Comparison of ENCODE assay signal across 1 cellular context in the genomic region with DNA sequence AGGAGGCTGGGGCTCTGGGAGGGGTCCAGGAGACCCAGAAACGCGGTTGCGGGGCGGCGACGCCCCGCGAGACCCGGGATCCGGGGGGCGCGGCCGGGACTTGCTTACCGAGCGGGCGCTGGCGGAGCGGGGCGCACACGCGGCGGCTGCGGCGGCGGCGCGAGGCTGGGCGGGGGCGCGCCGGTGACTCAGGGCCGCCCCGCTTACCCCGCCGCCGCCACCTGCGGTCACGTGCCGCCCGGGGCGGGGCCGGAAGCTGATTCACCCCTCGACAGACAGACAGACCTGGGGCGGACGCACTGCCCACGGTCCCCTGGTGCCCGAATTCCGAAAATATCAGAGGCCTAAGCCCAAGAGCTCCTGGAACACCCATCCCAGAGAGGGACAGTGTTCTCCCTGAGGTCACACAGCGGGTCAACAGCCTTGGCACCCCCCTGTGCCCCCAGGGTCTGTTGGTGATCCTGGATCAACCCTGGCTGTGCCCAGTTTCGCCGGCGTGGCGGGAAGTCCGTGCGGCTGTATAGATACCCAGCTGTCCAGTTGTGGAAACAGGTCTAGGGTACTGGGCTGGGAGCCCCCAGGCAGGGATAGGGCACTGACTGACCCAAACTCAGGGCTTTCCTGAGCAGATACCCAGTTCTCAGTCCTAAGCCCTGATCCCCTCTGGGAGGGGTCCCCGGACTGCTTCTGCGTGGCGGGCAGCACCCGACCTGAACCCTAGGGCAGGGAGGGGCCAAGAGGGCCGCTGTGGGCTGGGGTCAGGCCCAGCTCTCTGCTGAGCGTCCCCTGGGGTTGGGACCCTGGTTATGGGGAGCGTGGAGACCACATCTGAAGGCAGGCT.
A peak's percentile ranks its signal among the peaks of the same experiment; 100 is the strongest.
TF ChIP-seq lines count a peak whose summit lies in the region.

A gene with protein sequence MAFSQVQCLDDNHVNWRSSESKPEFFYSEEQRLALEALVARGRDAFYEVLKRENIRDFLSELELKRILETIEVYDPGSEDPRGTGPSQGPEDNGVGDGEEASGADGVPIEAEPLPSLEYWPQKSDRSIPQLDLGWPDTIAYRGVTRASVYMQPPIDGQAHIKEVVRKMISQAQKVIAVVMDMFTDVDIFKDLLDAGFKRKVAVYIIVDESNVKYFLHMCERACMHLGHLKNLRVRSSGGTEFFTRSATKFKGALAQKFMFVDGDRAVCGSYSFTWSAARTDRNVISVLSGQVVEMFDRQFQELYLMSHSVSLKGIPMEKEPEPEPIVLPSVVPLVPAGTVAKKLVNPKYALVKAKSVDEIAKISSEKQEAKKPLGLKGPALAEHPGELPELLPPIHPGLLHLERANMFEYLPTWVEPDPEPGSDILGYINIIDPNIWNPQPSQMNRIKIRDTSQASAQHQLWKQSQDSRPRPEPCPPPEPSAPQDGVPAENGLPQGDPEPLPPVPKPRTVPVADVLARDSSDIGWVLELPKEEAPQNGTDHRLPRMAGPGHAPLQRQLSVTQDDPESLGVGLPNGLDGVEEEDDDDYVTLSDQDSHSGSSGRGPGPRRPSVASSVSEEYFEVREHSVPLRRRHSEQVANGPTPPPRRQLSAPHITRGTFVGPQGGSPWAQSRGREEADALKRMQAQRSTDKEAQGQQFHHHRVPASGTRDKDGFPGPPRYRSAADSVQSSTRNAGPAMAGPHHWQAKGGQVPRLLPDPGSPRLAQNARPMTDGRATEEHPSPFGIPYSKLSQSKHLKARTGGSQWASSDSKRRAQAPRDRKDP (minus strand): TSS at position 164 of the 841 bp plus-strand sequence. CDS start 723 bp downstream, outside the sequence.

TF ChIP-seq in A549, 52 proteins besides CTCF, POLR2A, EP300 and RAD21 (continued from another document):
- TF ChIP-seq TFCP2L1 (CRISPR knock-in tag; IDR thresholded peaks at IDR 0.05) (0 out of 2 replicates have a peak, but pooled peaks have one; percentile 9), MAFK (IDR thresholded peaks at IDR 0.05; ENCODE audit: partially characterized antibody) (no peak), NFE2L2 (conservative IDR thresholded peaks at IDR 0.05; ENCODE audit: low read length) (no peak), TP53 (CRISPR knock-in tag; IDR thresholded peaks at IDR 0.05) (no peak), CBX8 (IDR thresholded peaks at IDR 0.05) (no peak), HOXA7 (CRISPR knock-in tag; IDR thresholded peaks at IDR 0.05) (no peak), RARB (CRISPR knock-in tag; IDR thresholded peaks at IDR 0.05) (no peak; the same call in 1 of the 2 replicates), ZSCAN20 (CRISPR knock-in tag; IDR thresholded peaks at IDR 0.05) (no peak), CHD2 (IDR thresholded peaks at IDR 0.05; ENCODE audit: low read length, partially characterized antibody) (peak; percentile 83), HOXB13 (CRISPR knock-in tag; IDR thresholded peaks at IDR 0.05; ENCODE audit: low read depth) (no peak), CEBPB (IDR thresholded peaks at IDR 0.05) (no peak), FOSB (CRISPR knock-in tag; IDR thresholded peaks at IDR 0.05) (no peak), SREBF2 (IDR thresholded peaks at IDR 0.05) (no peak), CBX2 (IDR thresholded peaks at IDR 0.05; ENCODE audit: borderline replicate concordance, low read depth) (no peak), KDM5A (IDR thresholded peaks at IDR 0.05) (no peak), JUNB (IDR thresholded peaks at IDR 0.05) (peak; percentile 76), ZFP36 (IDR thresholded peaks at IDR 0.05; ENCODE audit: borderline replicate concordance, partially characterized antibody) (peak; percentile 57), HEYL (CRISPR knock-in tag; IDR thresholded peaks at IDR 0.05) (no peak), HDAC2 (IDR thresholded peaks at IDR 0.05) (no peak), ZNF302 (CRISPR knock-in tag; IDR thresholded peaks at IDR 0.05) (no peak), SMC3 (IDR thresholded peaks at IDR 0.05) (no peak), RNF2 (IDR thresholded peaks at IDR 0.05; ENCODE audit: borderline replicate concordance, low read depth) (no peak), MYC (IDR thresholded peaks at IDR 0.05; ENCODE audit: borderline replicate concordance, low read length) (peak; percentile 78), NPAS2 (CRISPR knock-in tag; IDR thresholded peaks at IDR 0.05; ENCODE audit: borderline replicate concordance) (peak; percentile 69), CHD4 (IDR thresholded peaks at IDR 0.05; ENCODE audit: borderline replicate concordance) (no peak), EHF (CRISPR knock-in tag; IDR thresholded peaks at IDR 0.05) (no peak), PHF8 (IDR thresholded peaks at IDR 0.05; ENCODE audit: borderline replicate concordance, low read depth) (no peak), NR3C1 (IDR thresholded peaks at IDR 0.05) (no peak), FOXS1 (CRISPR knock-in tag; IDR thresholded peaks at IDR 0.05) (no peak), GATA3 (IDR thresholded peaks at IDR 0.05; ENCODE audit: borderline replicate concordance) (peak; percentile 39; the same call in 1 of the 2 replicates), POLR2AphosphoS2 (conservative IDR thresholded peaks at IDR 0.05; ENCODE audit: low read length) (no peak), EHMT2 (IDR thresholded peaks at IDR 0.05; ENCODE audit: low read depth) (no peak)
- TF ChIP-seq, protein P1, sequence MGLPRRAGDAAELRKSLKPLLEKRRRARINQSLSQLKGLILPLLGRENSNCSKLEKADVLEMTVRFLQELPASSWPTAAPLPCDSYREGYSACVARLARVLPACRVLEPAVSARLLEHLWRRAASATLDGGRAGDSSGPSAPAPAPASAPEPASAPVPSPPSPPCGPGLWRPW (IDR thresholded peaks at IDR 0.05): no peak
- TF ChIP-seq, protein P2, sequence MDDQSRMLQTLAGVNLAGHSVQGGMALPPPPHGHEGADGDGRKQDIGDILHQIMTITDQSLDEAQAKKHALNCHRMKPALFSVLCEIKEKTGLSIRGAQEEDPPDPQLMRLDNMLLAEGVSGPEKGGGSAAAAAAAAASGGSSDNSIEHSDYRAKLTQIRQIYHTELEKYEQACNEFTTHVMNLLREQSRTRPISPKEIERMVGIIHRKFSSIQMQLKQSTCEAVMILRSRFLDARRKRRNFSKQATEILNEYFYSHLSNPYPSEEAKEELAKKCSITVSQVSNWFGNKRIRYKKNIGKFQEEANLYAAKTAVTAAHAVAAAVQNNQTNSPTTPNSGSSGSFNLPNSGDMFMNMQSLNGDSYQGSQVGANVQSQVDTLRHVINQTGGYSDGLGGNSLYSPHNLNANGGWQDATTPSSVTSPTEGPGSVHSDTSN (IDR thresholded peaks at IDR 0.05): no peak
- TF ChIP-seq, protein P3, sequence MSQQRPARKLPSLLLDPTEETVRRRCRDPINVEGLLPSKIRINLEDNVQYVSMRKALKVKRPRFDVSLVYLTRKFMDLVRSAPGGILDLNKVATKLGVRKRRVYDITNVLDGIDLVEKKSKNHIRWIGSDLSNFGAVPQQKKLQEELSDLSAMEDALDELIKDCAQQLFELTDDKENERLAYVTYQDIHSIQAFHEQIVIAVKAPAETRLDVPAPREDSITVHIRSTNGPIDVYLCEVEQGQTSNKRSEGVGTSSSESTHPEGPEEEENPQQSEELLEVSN (IDR thresholded peaks at IDR 0.05; ENCODE audit: borderline replicate concordance, low read depth): 0 out of 2 replicates have a peak, but pooled peaks have one; percentile 53
- TF ChIP-seq, protein P4, sequence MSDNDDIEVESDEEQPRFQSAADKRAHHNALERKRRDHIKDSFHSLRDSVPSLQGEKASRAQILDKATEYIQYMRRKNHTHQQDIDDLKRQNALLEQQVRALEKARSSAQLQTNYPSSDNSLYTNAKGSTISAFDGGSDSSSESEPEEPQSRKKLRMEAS (IDR thresholded peaks at IDR 0.05): peak; percentile 83
- TF ChIP-seq, protein P5, sequence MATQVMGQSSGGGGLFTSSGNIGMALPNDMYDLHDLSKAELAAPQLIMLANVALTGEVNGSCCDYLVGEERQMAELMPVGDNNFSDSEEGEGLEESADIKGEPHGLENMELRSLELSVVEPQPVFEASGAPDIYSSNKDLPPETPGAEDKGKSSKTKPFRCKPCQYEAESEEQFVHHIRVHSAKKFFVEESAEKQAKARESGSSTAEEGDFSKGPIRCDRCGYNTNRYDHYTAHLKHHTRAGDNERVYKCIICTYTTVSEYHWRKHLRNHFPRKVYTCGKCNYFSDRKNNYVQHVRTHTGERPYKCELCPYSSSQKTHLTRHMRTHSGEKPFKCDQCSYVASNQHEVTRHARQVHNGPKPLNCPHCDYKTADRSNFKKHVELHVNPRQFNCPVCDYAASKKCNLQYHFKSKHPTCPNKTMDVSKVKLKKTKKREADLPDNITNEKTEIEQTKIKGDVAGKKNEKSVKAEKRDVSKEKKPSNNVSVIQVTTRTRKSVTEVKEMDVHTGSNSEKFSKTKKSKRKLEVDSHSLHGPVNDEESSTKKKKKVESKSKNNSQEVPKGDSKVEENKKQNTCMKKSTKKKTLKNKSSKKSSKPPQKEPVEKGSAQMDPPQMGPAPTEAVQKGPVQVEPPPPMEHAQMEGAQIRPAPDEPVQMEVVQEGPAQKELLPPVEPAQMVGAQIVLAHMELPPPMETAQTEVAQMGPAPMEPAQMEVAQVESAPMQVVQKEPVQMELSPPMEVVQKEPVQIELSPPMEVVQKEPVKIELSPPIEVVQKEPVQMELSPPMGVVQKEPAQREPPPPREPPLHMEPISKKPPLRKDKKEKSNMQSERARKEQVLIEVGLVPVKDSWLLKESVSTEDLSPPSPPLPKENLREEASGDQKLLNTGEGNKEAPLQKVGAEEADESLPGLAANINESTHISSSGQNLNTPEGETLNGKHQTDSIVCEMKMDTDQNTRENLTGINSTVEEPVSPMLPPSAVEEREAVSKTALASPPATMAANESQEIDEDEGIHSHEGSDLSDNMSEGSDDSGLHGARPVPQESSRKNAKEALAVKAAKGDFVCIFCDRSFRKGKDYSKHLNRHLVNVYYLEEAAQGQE (IDR thresholded peaks at IDR 0.05): peak; percentile 74
- TF ChIP-seq, protein P6, sequence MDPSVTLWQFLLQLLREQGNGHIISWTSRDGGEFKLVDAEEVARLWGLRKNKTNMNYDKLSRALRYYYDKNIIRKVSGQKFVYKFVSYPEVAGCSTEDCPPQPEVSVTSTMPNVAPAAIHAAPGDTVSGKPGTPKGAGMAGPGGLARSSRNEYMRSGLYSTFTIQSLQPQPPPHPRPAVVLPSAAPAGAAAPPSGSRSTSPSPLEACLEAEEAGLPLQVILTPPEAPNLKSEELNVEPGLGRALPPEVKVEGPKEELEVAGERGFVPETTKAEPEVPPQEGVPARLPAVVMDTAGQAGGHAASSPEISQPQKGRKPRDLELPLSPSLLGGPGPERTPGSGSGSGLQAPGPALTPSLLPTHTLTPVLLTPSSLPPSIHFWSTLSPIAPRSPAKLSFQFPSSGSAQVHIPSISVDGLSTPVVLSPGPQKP (IDR thresholded peaks at IDR 0.05; ENCODE audit: low read depth, low read length): no peak
- TF ChIP-seq, protein P7, sequence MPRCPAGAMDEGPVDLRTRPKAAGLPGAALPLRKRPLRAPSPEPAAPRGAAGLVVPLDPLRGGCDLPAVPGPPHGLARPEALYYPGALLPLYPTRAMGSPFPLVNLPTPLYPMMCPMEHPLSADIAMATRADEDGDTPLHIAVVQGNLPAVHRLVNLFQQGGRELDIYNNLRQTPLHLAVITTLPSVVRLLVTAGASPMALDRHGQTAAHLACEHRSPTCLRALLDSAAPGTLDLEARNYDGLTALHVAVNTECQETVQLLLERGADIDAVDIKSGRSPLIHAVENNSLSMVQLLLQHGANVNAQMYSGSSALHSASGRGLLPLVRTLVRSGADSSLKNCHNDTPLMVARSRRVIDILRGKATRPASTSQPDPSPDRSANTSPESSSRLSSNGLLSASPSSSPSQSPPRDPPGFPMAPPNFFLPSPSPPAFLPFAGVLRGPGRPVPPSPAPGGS (IDR thresholded peaks at IDR 0.05): peak; percentile 96
- TF ChIP-seq, protein P8, sequence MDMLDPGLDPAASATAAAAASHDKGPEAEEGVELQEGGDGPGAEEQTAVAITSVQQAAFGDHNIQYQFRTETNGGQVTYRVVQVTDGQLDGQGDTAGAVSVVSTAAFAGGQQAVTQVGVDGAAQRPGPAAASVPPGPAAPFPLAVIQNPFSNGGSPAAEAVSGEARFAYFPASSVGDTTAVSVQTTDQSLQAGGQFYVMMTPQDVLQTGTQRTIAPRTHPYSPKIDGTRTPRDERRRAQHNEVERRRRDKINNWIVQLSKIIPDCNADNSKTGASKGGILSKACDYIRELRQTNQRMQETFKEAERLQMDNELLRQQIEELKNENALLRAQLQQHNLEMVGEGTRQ (IDR thresholded peaks at IDR 0.05): peak; percentile 88
TF ChIP-seq in A549: peak in this region for 19.
